ENCODE assay signal across 1 cellular context in the genomic region with DNA sequence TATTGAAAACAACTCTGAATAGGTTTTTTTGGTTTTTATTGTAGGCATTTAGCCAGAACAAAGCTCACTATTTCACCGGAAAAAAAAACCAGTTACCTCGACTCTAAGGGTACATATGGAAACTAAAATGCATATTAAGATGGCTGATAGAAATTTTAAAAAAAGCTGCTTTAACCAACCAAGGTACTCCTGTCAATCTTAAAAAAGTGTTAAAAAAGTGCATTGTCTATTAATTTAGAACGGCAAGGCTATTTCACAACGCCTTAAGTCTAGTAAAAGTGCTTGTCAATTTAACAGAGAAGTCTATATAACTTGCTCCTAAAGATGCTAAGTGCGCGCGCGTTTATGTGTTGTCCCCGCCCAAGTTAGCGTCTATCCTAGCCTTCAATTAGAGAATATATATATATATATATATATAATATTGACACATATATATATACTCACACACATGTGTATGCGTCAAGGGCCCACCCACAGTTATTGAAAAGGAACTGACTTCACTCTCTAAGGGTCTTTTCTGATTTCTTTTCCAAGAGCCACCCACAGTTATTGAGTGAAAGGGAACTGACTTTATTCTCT.
TF ChIP-seq lines count a peak whose summit lies in the region.

No MANE protein-coding gene starts in this region.

TF ChIP-seq in HepG2, 621 proteins besides CTCF, POLR2A, EP300 and RAD21:
- TF ChIP-seq MATR3 (CRISPR knock-in tag; IDR thresholded peaks at IDR 0.05) (no peak), ZNF550 (CRISPR knock-in tag; IDR thresholded peaks at IDR 0.05; ENCODE audit: borderline replicate concordance) (no peak), ZC3H13 (CRISPR knock-in tag; IDR thresholded peaks at IDR 0.05) (no peak), TBX3 (IDR thresholded peaks at IDR 0.05; ENCODE audit: borderline replicate concordance) (no peak), DMAP1 (CRISPR knock-in tag; IDR thresholded peaks at IDR 0.05) (no peak), GFI1 (CRISPR knock-in tag; IDR thresholded peaks at IDR 0.05; ENCODE audit: borderline replicate concordance) (no peak), ZNF577 (CRISPR knock-in tag; IDR thresholded peaks at IDR 0.05; ENCODE audit: borderline replicate concordance, low read depth) (no peak), KDM3A (CRISPR knock-in tag; IDR thresholded peaks at IDR 0.05; ENCODE audit: low read depth) (no peak), TRIM24 (CRISPR knock-in tag; IDR thresholded peaks at IDR 0.05) (no peak), ZNF510 (CRISPR knock-in tag; IDR thresholded peaks at IDR 0.05; ENCODE audit: low read depth) (no peak), ARID2 (CRISPR knock-in tag; IDR thresholded peaks at IDR 0.05; ENCODE audit: borderline replicate concordance) (no peak)
- TF ChIP-seq, protein P1, sequence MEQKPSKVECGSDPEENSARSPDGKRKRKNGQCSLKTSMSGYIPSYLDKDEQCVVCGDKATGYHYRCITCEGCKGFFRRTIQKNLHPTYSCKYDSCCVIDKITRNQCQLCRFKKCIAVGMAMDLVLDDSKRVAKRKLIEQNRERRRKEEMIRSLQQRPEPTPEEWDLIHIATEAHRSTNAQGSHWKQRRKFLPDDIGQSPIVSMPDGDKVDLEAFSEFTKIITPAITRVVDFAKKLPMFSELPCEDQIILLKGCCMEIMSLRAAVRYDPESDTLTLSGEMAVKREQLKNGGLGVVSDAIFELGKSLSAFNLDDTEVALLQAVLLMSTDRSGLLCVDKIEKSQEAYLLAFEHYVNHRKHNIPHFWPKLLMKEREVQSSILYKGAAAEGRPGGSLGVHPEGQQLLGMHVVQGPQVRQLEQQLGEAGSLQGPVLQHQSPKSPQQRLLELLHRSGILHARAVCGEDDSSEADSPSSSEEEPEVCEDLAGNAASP (CRISPR knock-in tag; IDR thresholded peaks at IDR 0.05; ENCODE audit: borderline replicate concordance), result no peak
- TF ChIP-seq, protein P2, sequence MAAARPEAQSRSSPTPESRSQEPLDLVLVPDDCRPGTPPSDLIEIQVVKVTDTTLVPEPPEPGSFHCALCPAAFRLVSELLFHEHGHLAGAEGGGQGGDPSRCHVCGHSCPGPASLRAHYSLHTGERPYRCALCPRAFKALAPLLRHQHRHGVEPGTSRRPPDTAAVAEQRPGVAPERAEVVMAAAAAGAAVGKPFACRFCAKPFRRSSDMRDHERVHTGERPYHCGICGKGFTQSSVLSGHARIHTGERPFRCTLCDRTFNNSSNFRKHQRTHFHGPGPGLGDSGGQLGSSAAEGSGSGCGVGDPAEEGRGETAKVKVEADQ (CRISPR knock-in tag; IDR thresholded peaks at IDR 0.05; ENCODE audit: borderline replicate concordance), result no peak
- TF ChIP-seq, protein P3, sequence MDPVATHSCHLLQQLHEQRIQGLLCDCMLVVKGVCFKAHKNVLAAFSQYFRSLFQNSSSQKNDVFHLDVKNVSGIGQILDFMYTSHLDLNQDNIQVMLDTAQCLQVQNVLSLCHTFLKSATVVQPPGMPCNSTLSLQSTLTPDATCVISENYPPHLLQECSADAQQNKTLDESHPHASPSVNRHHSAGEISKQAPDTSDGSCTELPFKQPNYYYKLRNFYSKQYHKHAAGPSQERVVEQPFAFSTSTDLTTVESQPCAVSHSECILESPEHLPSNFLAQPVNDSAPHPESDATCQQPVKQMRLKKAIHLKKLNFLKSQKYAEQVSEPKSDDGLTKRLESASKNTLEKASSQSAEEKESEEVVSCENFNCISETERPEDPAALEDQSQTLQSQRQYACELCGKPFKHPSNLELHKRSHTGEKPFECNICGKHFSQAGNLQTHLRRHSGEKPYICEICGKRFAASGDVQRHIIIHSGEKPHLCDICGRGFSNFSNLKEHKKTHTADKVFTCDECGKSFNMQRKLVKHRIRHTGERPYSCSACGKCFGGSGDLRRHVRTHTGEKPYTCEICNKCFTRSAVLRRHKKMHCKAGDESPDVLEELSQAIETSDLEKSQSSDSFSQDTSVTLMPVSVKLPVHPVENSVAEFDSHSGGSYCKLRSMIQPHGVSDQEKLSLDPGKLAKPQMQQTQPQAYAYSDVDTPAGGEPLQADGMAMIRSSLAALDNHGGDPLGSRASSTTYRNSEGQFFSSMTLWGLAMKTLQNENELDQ (CRISPR knock-in tag; IDR thresholded peaks at IDR 0.05; ENCODE audit: borderline replicate concordance), result no peak
